Comparison of ENCODE assay signal across 1 cellular context in the genomic region with DNA sequence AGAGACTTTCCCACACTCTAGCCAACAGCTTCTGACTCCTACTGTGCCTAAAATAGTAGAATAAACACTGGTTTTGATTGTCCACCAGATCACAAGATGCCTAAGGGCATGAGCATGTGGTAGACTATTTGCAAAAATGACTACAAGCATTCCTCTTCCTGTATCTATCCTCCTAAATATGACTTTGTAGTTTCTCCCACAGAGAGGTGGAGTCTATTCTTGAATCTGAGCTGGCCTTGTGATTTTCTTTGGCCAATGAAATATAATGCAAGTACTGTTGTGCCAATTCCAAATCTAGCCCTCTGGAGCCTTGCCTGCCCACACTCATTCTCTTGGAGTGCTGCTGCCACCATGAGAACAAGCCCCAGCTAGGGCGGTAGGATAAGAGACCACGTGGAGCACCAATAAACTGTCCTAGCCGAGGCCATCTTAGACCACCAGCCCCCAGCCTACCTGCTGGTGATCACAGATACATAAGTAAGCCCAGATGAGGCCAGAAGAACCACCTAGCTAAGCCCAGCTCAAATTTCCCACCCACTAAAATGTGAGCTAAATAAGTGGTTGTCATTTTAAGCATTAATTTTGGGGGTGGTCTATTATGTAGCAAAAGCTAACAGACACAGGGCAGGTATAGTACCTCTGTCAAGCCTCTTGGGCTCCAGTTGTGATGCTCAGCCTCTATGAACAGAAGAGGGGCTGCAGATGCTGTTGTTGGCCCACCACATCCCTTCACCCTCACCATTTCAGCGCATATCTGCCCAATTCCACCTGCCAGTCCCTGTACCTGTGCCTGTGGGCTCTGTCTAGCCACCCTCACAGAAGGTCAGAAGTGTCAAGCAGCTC.
TF ChIP-seq lines count a peak whose summit lies in the region.

No MANE protein-coding gene starts in this region.

TF ChIP-seq in HEK293T, 16 proteins besides CTCF, POLR2A, EP300 and RAD21:
- TF ChIP-seq ZNF384 (IDR thresholded peaks at IDR 0.05) = no peak
- TF ChIP-seq CTBP1 (IDR thresholded peaks at IDR 0.05; ENCODE audit: borderline replicate concordance) = no peak
- TF ChIP-seq ELF4 (IDR thresholded peaks at IDR 0.05) = no peak
- no peak for TF ChIP-seq TARDBP (IDR thresholded peaks at IDR 0.05)
- no peak for TF ChIP-seq SP1 (IDR thresholded peaks at IDR 0.05)
TF ChIP-seq in HEK293T: peak in this region for 0.
